ENCODE assay signal across 12 cellular contexts in the genomic region with DNA sequence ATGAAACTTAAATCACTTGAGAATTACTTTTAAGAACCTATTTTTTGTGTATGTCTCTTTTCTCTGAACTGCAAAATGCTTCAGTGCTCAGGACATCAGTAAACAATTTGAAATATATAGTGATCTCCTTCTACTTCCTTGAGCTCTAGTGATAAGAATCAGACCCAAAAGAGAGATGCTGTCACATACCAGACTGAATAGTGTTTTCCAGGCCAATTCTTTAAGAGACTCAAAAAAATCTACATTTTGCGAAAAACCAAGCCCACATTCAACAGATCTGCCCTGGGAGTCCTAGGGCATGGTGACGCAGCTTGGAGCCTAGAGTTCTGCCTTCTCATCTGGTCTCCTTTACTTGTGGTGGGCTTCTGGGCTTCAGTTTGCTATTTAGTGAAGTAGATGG.
DNase-seq lines count a peak whose midpoint lies in the region; TF ChIP-seq lines count a peak whose summit lies in the region.
"Had no signal": no experiment of that assay in that cellular context is flagged by ENCODE, and none has a peak within 500 bp of the region (broad histone marks: within the 10 kb centered on the region; RNA-seq: fewer than 3 reads in every experiment).

No MANE protein-coding gene starts in this region.

- H2AK5ac ChIP-seq in mesendoderm (ENCODE audit: low read length) = no peak overlapping the region

- H3K9ac ChIP-seq in mesendoderm (ENCODE audit: low read length) (no peak overlapping the region), smooth muscle cell (ENCODE audit: low read depth) (no peak overlapping the region)
- H3K9ac ChIP-seq: GM23248 had no signal

- H2AFZ ChIP-seq in smooth muscle cell (ENCODE audit: low read depth) = no peak overlapping the region
- H2AFZ ChIP-seq: GM23248 had no signal

- no peak overlapping the region for H3K4ac ChIP-seq in mesendoderm (ENCODE audit: low read depth, low read length)

- no peak overlapping the region for H3K56ac ChIP-seq in mesendoderm (ENCODE audit: low read length)

- H3K23ac ChIP-seq in mesendoderm (ENCODE audit: low read length) = no peak overlapping the region

- H3K27me3 ChIP-seq in brain microvascular endothelial cell (replicated peaks) = no peaks in the 10 kb centered on the region
- no peaks in the 10 kb centered on the region for H3K27me3 ChIP-seq in mesendoderm (ENCODE audit: insufficient read depth, low read length, poor library complexity)
- no peaks in the 10 kb centered on the region for H3K27me3 ChIP-seq in smooth muscle cell (ENCODE audit: low read depth)

- no peaks in the 10 kb centered on the region for H3K79me1 ChIP-seq in mesendoderm (ENCODE audit: low read length)

- DNase-seq in NCI-H460 (ENCODE audit: extremely low read depth, low read depth) (peak; percentile 48), brain microvascular endothelial cell (no peak), mesendoderm (peak; percentile 69), smooth muscle cell (lab: John Stamatoyannopoulos, UW; ENCODE audit: unreplicated experiment) (no peak), NCI-H748 treated with DMSO at 0.1 percent for 48 hours (lab: John Stamatoyannopoulos, UW) (no peak), GM20000 (ENCODE audit: low spot score) (no peak), DMS114 treated with DMSO at 0.1 percent for 48 hours (lab: John Stamatoyannopoulos, UW; ENCODE audit: unreplicated experiment) (no peak)
- DNase-seq: CD8-positive, alpha-beta T cell; COR-L47; DMS53; GM23248; H7 had no signal

- no CpG with 5 or more reads among the region's 2 CpGs for WGBS in mesendoderm (ENCODE audit: extremely low coverage, insufficient coverage, low lambda C conversion rate)
- 87% methylated on average over 2 of the region's 2 CpGs for WGBS in smooth muscle cell (ENCODE audit: low lambda C conversion rate)

- no peaks in the 10 kb centered on the region for H3K79me2 ChIP-seq in mesendoderm (ENCODE audit: control insufficient read depth, insufficient read depth, low read length)
- H3K79me2 ChIP-seq in smooth muscle cell (ENCODE audit: low read depth) = no peaks in the 10 kb centered on the region

- no peak for TF ChIP-seq CTCF in brain microvascular endothelial cell (IDR thresholded peaks at IDR 0.05; ENCODE audit: low read depth, low read length, missing control alignments)
- no peak for TF ChIP-seq CTCF in smooth muscle cell (IDR thresholded peaks at IDR 0.05; ENCODE audit: borderline replicate concordance, insufficient read depth, poor library complexity, severe bottlenecking)
- TF ChIP-seq CTCF in GM20000 (IDR thresholded peaks at IDR 0.05; ENCODE audit: extremely low read depth, missing control alignments) = no peak

- H2BK5ac ChIP-seq in mesendoderm (ENCODE audit: low read length) = peak overlapping the region; percentile 31

- H3K18ac ChIP-seq in mesendoderm (ENCODE audit: low read length) = peak overlapping the region; percentile 90

- H2BK15ac ChIP-seq in mesendoderm (replicated peaks; ENCODE audit: low read depth) = no peak overlapping the region

- H3K27ac ChIP-seq in brain microvascular endothelial cell (peak overlapping the region; percentile 30), mesendoderm (ENCODE audit: low read depth, low read length) (peak overlapping the region; percentile 5), smooth muscle cell (ENCODE audit: low read depth) (peak overlapping the region; percentile 18)
- H3K27ac ChIP-seq: GM23248 had no signal

- no peaks in the 10 kb centered on the region for H4K20me1 ChIP-seq in smooth muscle cell (ENCODE audit: low read depth)

- no peaks in the 10 kb centered on the region for H3F3A ChIP-seq in smooth muscle cell (ENCODE audit: low read depth)

- H3K36me3 ChIP-seq in brain microvascular endothelial cell (replicated peaks) (no peaks in the 10 kb centered on the region), mesendoderm (ENCODE audit: control insufficient read depth, insufficient read depth, low read length) (no peaks in the 10 kb centered on the region), smooth muscle cell (ENCODE audit: low read depth) (no peaks in the 10 kb centered on the region)

- H3K9me3 ChIP-seq in smooth muscle cell (replicated peaks; ENCODE audit: low read depth) = no peaks in the 10 kb centered on the region

- peak overlapping the region; percentile 61 for H2BK120ac ChIP-seq in mesendoderm (ENCODE audit: low read depth, low read length)

- in situ Hi-C loops in brain microvascular endothelial cell (cut with HindIII; ENCODE audit: low pct_ligation_motif_present, low sequenced_read_pairs) = no loop called here

- H4K5ac ChIP-seq in mesendoderm (ENCODE audit: low read length) = no peak overlapping the region

- H3K4me3 ChIP-seq in brain microvascular endothelial cell (ENCODE audit: low read depth, low read length) (no peak overlapping the region), mesendoderm (ENCODE audit: low read length) (no peak overlapping the region), smooth muscle cell (no peak overlapping the region)
- H3K4me3 ChIP-seq: GM23248 had no signal

- H3K4me2 ChIP-seq in mesendoderm (ENCODE audit: low read length) (no peak overlapping the region), smooth muscle cell (peak overlapping the region; percentile 44)

- peaks cover 7% of the 10 kb centered on the region for H3K4me1 ChIP-seq in mesendoderm (ENCODE audit: control insufficient read depth, low read depth, low read length)
- no peaks in the 10 kb centered on the region for H3K4me1 ChIP-seq in smooth muscle cell (ENCODE audit: low read depth)

- no peak overlapping the region for H4K8ac ChIP-seq in mesendoderm (ENCODE audit: low read depth, low read length)

Comparison
In these comparisons a context has a peak if more than half of its experiments do, and no peak if none do; other contexts are left out.
1. DNase-seq: peak in NCI-H460 (single experiment) and mesendoderm (single experiment); none in brain microvascular endothelial cell (single experiment), smooth muscle cell (single experiment), NCI-H748 treated with DMSO at 0.1 percent for 48 hours (single experiment), GM20000 (single experiment) and DMS114 treated with DMSO at 0.1 percent for 48 hours (single experiment).
2. Peak in every context shown above with its lines, with median percentiles within 50 percentile points of each other: H3K27ac ChIP-seq.